ENCODE assay signal across 16 cellular contexts in genomic region chrX:107700802-107701201, GRCh38.
DNase-seq lines count a peak whose midpoint lies in the region; ATAC-seq and TF ChIP-seq lines count a peak whose summit lies in the region.
"Had no signal": no experiment of that assay in that cellular context is flagged by ENCODE, and none has a peak within 500 bp of the region (broad histone marks: within the 10 kb centered on the region; RNA-seq: fewer than 3 reads in every experiment).

No MANE protein-coding gene starts in this region.

- DNase-seq in T-helper 17 cell (no peak), smooth muscle cell (lab: John Stamatoyannopoulos, UW; ENCODE audit: unreplicated experiment) (no peak), posterior cingulate gyrus (no peak), H4 (ENCODE audit: low spot score) (no peak), nucleus accumbens (lab: John Stamatoyannopoulos, UW) (no peak)
- DNase-seq: activated CD4-positive, alpha-beta memory T cell treated with anti-CD3 and anti-CD28 coated beads, Interleukin-2, amount 10 ng/mL, durations not matched to agents 7 days and 5 days; activated effector memory CD4-positive, alpha-beta T cell treated with anti-CD3 and anti-CD28 coated beads, Interleukin-2, amount 50 U/mL, for 16 hours; DND-41; effector CD8-positive, alpha-beta T cell; Kasumi-1; NCI-H2029 treated with DMSO at 0.1 percent for 48 hours had no signal

- H3K4me1 ChIP-seq in DOHH2 (ENCODE audit: control insufficient read depth, low read length) (peaks cover 35% of the 10 kb centered on the region), gastroesophageal sphincter (peaks cover 0 to 18% (median 3%) of the 10 kb centered on the region in 3 donors), smooth muscle cell (ENCODE audit: low read depth) (peaks cover 6% of the 10 kb centered on the region)

- no peaks in the 10 kb centered on the region for H3K36me3 Mint-ChIP-seq in T-helper 17 cell (ENCODE audit: low read depth)

- H3K36me3 ChIP-seq in DOHH2 (ENCODE audit: control insufficient read depth, low read length) (no peaks in the 10 kb centered on the region), gastroesophageal sphincter (no peaks in the 10 kb centered on the region), smooth muscle cell (ENCODE audit: low read depth) (no peaks in the 10 kb centered on the region)

- TF ChIP-seq CTCF in DOHH2 (IDR thresholded peaks at IDR 0.05; ENCODE audit: low read depth, low read length, poor library complexity, severe bottlenecking) (no peak), gastroesophageal sphincter (IDR thresholded peaks at IDR 0.05) (no peak), smooth muscle cell (IDR thresholded peaks at IDR 0.05; ENCODE audit: borderline replicate concordance, insufficient read depth, poor library complexity, severe bottlenecking) (no peak)

- no peaks in the 10 kb centered on the region for H3K79me2 ChIP-seq in DOHH2 (ENCODE audit: control insufficient read depth, low read length)
- H3K79me2 ChIP-seq in smooth muscle cell (ENCODE audit: low read depth): no peaks in the 10 kb centered on the region

- no peak for ATAC-seq in T-helper 17 cell
- no peak for ATAC-seq in gastroesophageal sphincter
- no peak for ATAC-seq in GM21529 (IDR thresholded peaks at IDR 0.05; ENCODE audit: unreplicated experiment)

- H3F3A ChIP-seq in DOHH2 (ENCODE audit: control insufficient read depth, insufficient read depth): peaks cover 10% of the 10 kb centered on the region
- no peaks in the 10 kb centered on the region for H3F3A ChIP-seq in smooth muscle cell (ENCODE audit: low read depth)

- no peak overlapping the region for H3K9ac ChIP-seq in smooth muscle cell (ENCODE audit: low read depth)

- no peak for TF ChIP-seq POLR2A in gastroesophageal sphincter (IDR thresholded peaks at IDR 0.05)

- intact Hi-C loops in posterior cingulate gyrus (cut with DNase I): no loop called here

- peak overlapping the region; percentile 90 for H3K27ac ChIP-seq in DOHH2 (ENCODE audit: low read depth, low read length)
- H3K27ac ChIP-seq in gastroesophageal sphincter: peak overlapping the region; percentile 47 to 71 (median 66)
- H3K27ac ChIP-seq in smooth muscle cell (ENCODE audit: low read depth): no peak overlapping the region

- no peaks in the 10 kb centered on the region for H4K20me1 ChIP-seq in DOHH2 (ENCODE audit: control insufficient read depth, insufficient read depth, low read depth, low read length)
- H4K20me1 ChIP-seq in smooth muscle cell (ENCODE audit: low read depth): no peaks in the 10 kb centered on the region

- H3K27me3 ChIP-seq in DOHH2 (ENCODE audit: control insufficient read depth, low read length) (no peaks in the 10 kb centered on the region), gastroesophageal sphincter (no peaks in the 10 kb centered on the region), smooth muscle cell (ENCODE audit: low read depth) (no peaks in the 10 kb centered on the region)
- H3K27me3 ChIP-seq: body of pancreas had no signal

- H2AFZ ChIP-seq in smooth muscle cell (ENCODE audit: low read depth): peak overlapping the region; percentile 51

- no peak for TF ChIP-seq EP300 in gastroesophageal sphincter (IDR thresholded peaks at IDR 0.05)

- H3K9me2 ChIP-seq in DOHH2 (replicated peaks; ENCODE audit: control insufficient read depth, low read length): no peaks in the 10 kb centered on the region

- peak overlapping the region; percentile 37; the same call in 1 of the 2 replicates for H3K4me3 ChIP-seq in DOHH2 (ENCODE audit: low read length)
- no peak overlapping the region for H3K4me3 ChIP-seq in gastroesophageal sphincter
- no peak overlapping the region for H3K4me3 ChIP-seq in smooth muscle cell
- H3K4me3 ChIP-seq: body of pancreas, skin epidermis had no signal

- H3K27ac Mint-ChIP-seq in T-helper 17 cell: peak overlapping the region; percentile 60
- H3K27ac Mint-ChIP-seq: activated CD4-positive, alpha-beta memory T cell treated with anti-CD3 and anti-CD28 coated beads, Interleukin-2, amount 10 ng/mL, durations not matched to agents 7 days and 5 days had no signal

- no peaks in the 10 kb centered on the region for H3K27me3 Mint-ChIP-seq in T-helper 17 cell
- H3K27me3 Mint-ChIP-seq: activated CD4-positive, alpha-beta memory T cell treated with anti-CD3 and anti-CD28 coated beads, Interleukin-2, amount 10 ng/mL, durations not matched to agents 7 days and 5 days had no signal

- H3K4me2 ChIP-seq in DOHH2 (ENCODE audit: low read length): peak overlapping the region; percentile 72
- H3K4me2 ChIP-seq in smooth muscle cell: peak overlapping the region; percentile 25

- H3K4me1 Mint-ChIP-seq in T-helper 17 cell: peaks cover 16% of the 10 kb centered on the region

- H3K9me3 ChIP-seq in DOHH2 (ENCODE audit: control insufficient read depth, insufficient read depth, low read length) (no peaks in the 10 kb centered on the region), T-helper 17 cell (ENCODE audit: control insufficient read depth, low read length, poor library complexity, severe bottlenecking) (no peaks in the 10 kb centered on the region), gastroesophageal sphincter (no peaks in the 10 kb centered on the region), smooth muscle cell (replicated peaks; ENCODE audit: low read depth) (no peaks in the 10 kb centered on the region)
- H3K9me3 ChIP-seq: body of pancreas had no signal

- no peak overlapping the region for H3K4me3 Mint-ChIP-seq in T-helper 17 cell
- H3K4me3 Mint-ChIP-seq: activated CD4-positive, alpha-beta memory T cell treated with anti-CD3 and anti-CD28 coated beads, Interleukin-2, amount 10 ng/mL, durations not matched to agents 7 days and 5 days had no signal
